ENCODE assay signal across 9 cellular contexts in the genomic region with DNA sequence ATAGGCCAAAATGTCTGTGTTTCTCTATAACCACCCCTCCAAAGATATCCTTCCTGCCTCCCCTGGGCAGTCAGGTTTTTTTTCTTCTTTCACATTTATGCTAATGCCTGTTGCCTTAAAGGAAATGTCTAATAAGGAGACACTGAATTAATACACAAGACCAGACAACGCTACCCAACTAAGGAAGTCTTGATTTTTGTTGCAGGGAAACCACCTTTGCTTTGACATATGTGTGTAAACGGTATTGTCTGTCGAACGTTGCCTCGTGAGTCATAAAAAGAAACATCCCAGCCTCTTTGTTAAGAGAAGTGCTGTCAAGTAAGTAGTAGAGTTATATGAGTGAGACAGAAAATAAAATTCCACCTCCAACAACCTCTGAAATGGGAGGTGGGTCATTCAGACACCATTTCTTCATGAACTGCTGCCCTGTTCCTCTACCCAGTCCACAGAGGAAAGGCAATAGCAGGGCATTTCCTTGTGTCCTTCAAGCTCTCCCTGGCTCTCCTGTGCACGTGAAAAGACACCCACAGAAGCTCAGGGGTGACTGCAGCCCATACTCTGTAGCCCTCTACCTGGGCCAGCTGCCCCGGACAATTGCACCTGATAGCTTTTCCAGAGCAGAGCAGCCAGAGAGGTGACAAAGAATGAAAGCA. TPM values are rescaled to one million over a fixed set of nuclear protein-coding genes. Genes with fewer than 3 reads are reported as not detected.
DNase-seq lines count a peak whose midpoint lies in the region; ATAC-seq and TF ChIP-seq lines count a peak whose summit lies in the region.
"Had no signal": no experiment of that assay in that cellular context is flagged by ENCODE, and none has a peak within 500 bp of the region (broad histone marks: within the 10 kb centered on the region; RNA-seq: fewer than 3 reads in every experiment).

No MANE protein-coding gene starts in this region.

- H3K4me1 Mint-ChIP-seq in Caco-2 (ENCODE audit: low read depth, unreplicated experiment), result peaks cover 17% of the 10 kb centered on the region

- H3K27ac ChIP-seq in lower lobe of right lung (peak overlapping the region; percentile 9), gastroesophageal sphincter (no peak overlapping the region)
- H3K27ac ChIP-seq: stomach had no signal

- ATAC-seq in GM18870 (IDR thresholded peaks at IDR 0.05; ENCODE audit: unreplicated experiment) (peak; percentile 96), GM21576 (IDR thresholded peaks at IDR 0.05; ENCODE audit: unreplicated experiment) (peak; percentile 97), HG03521 (IDR thresholded peaks at IDR 0.05; ENCODE audit: unreplicated experiment) (peak; percentile 75), lower lobe of right lung (no peak), gastroesophageal sphincter (no peak)

- H3K4me3 ChIP-seq in lower lobe of right lung (no peak overlapping the region), gastroesophageal sphincter (no peak overlapping the region), Caco-2 (ENCODE audit: low read depth, low read length) (no peak overlapping the region)
- H3K4me3 ChIP-seq: stomach had no signal

- TF ChIP-seq EP300 in gastroesophageal sphincter (IDR thresholded peaks at IDR 0.05), result no peak

- DNase-seq in lower lobe of right lung (no peak), Caco-2 (no peak)
- DNase-seq in activated CD4-positive, alpha-beta T cell treated with anti-CD3 and anti-CD28 coated beads, Interleukin-2, amount 50 U/mL, for 48 hours, result no peak
- DNase-seq: NCI-H2029, stomach had no signal

- H3K9me3 Mint-ChIP-seq in Caco-2 (ENCODE audit: unreplicated experiment), result peaks cover under 1% of the 10 kb centered on the region

- WGBS in gastroesophageal sphincter (ENCODE audit: low coverage in 1 of 2), 2 donors, result 30 to 43% methylated on average over 4 to 5 of the region's 7 CpGs

- H3K27me3 ChIP-seq in lower lobe of right lung (ENCODE audit: low read depth), result peaks cover 7% of the 10 kb centered on the region
- peaks cover 19% of the 10 kb centered on the region for H3K27me3 ChIP-seq in gastroesophageal sphincter
- H3K27me3 ChIP-seq in Caco-2 (replicated peaks; ENCODE audit: control insufficient read depth, insufficient read depth, low read length), result no peaks in the 10 kb centered on the region

- TF ChIP-seq CTCF in lower lobe of right lung (IDR thresholded peaks at IDR 0.05), result no peak
- no peak for TF ChIP-seq CTCF in gastroesophageal sphincter (IDR thresholded peaks at IDR 0.05)
- no peak for TF ChIP-seq CTCF in Caco-2 (IDR thresholded peaks at IDR 0.05; ENCODE audit: insufficient read depth in 1 of 2, low read depth in 1 of 2, low read length in 1 of 2, severe bottlenecking in 1 of 2, unreplicated experiment in 1 of 2)

- H3K4me1 ChIP-seq in lower lobe of right lung, result peaks cover 5% of the 10 kb centered on the region
- H3K4me1 ChIP-seq in gastroesophageal sphincter, result peaks cover 0 to 7% (median 0%) of the 10 kb centered on the region in 3 donors
- H3K4me1 ChIP-seq in Caco-2, result peaks cover 5% of the 10 kb centered on the region; the same call in 1 of the 2 replicates

- H3K36me3 Mint-ChIP-seq in Caco-2 (ENCODE audit: insufficient read depth, unreplicated experiment), result no peaks in the 10 kb centered on the region

- no peaks in the 10 kb centered on the region for H3K36me3 ChIP-seq in lower lobe of right lung
- H3K36me3 ChIP-seq in gastroesophageal sphincter, result no peaks in the 10 kb centered on the region
- no peaks in the 10 kb centered on the region for H3K36me3 ChIP-seq in Caco-2 (ENCODE audit: control insufficient read depth, insufficient read depth, low read length)
- H3K36me3 ChIP-seq: stomach had no signal

- peaks cover 6% of the 10 kb centered on the region for H3K27me3 Mint-ChIP-seq in Caco-2 (ENCODE audit: insufficient read depth, unreplicated experiment)

- H3K4me3 Mint-ChIP-seq in Caco-2 (ENCODE audit: unreplicated experiment), result no peak overlapping the region

- BruUV-seq in Caco-2 (replicated peaks; lab: Mats Ljungman, UMichigan), result no TSS peak

- peaks cover 11% of the 10 kb centered on the region for H3K9me3 ChIP-seq in lower lobe of right lung
- H3K9me3 ChIP-seq in gastroesophageal sphincter, result peaks cover 0 to 14% (median 0%) of the 10 kb centered on the region in 3 donors
- peaks cover 4% of the 10 kb centered on the region for H3K9me3 ChIP-seq in Caco-2

- CTCF ChIA-PET in Caco-2 (lab: Charles Lee), result interaction anchor here (0.6 kb wide), 1 partner anchor 31 kb away, joined by 3 read pairs; no protein-coding TSS in a partner anchor

- no peak for TF ChIP-seq POLR2A in gastroesophageal sphincter (IDR thresholded peaks at IDR 0.05)

- H3K27ac Mint-ChIP-seq in Caco-2 (ENCODE audit: unreplicated experiment), result no peak overlapping the region

- intact Hi-C loops in lower lobe of right lung (cut with DNase I), result no loop called here
- intact Hi-C loops in Caco-2 (cut with micrococcal nuclease; ENCODE audit: unreplicated experiment), result no loop called here

- POLR2A ChIA-PET in Caco-2 (lab: Charles Lee), result no interaction called here

RNA-seq across cellular contexts. Expression of a gene that starts 10.2 kb away (rescaled TPM):
- total RNA-seq in lower lobe of right lung (12.5 TPM), gastroesophageal sphincter (1 to 10 TPM in 2 of 4 donors, not detected in 2; 1.5 to 1.9 TPM), Caco-2 (2022) (0.16 TPM in 1 of 2 replicates, not detected in the other)

Comparison
In these comparisons a context has a peak if more than half of its experiments do, and no peak if none do; other contexts are left out.
1. ATAC-seq: peak in GM18870 (single experiment), GM21576 (single experiment) and HG03521 (single experiment); none in lower lobe of right lung (0 of 2) and gastroesophageal sphincter (single experiment).